Comparison of ENCODE assay signal across 9 cellular contexts in the genomic region with DNA sequence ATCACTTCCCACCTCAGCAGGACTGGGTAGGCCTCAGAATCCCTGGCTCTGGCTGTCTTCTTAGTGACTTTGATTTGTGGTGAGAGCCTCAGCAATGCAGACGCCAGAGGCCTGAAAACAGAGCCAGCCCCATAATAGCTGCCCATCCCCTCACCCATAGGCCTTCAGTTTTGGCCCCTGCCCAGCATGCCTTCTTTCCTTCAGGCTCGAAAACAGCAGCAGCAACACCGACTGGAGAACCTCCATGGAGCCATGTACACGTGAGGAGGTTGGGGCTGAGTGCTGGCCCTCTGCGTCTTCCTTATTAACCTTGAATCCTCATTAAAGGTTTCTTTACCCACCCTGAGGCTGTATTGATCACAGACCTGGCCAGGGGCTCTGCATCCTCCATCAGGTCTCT. TPM values are rescaled to one million over a fixed set of nuclear protein-coding genes. Genes with fewer than 3 reads are reported as not detected.
DNase-seq lines count a peak whose midpoint lies in the region; ATAC-seq, FAIRE-seq and TF ChIP-seq lines count a peak whose summit lies in the region.
"Had no signal": no experiment of that assay in that cellular context is flagged by ENCODE, and none has a peak within 500 bp of the region (broad histone marks: within the 10 kb centered on the region; RNA-seq: fewer than 3 reads in every experiment).

No MANE protein-coding gene starts in this region.

- no peak overlapping the region for H3K27ac Mint-ChIP-seq in activated T-cell treated with anti-CD3 and anti-CD28 coated beads, Interleukin-2, amount 50 U/mL, for 72 hours
- peak overlapping the region in 1 of 2 donors; percentile 57 for H3K27ac Mint-ChIP-seq in T-cell

- H3K4me2 ChIP-seq in endothelial cell of umbilical vein (ENCODE audit: insufficient read depth, low read length) (no peak overlapping the region), skeletal muscle satellite cell (ENCODE audit: low read length) (peak overlapping the region; percentile 92)

- H3K9ac ChIP-seq in endothelial cell of umbilical vein (replicated peaks; ENCODE audit: extremely low read depth, insufficient read depth, low read length) (no peak overlapping the region), skeletal muscle satellite cell (ENCODE audit: low read depth, low read length) (no peak overlapping the region)

- H3K27me3 ChIP-seq in endothelial cell of umbilical vein (ENCODE audit: control insufficient read depth in 2 of 2, insufficient read depth in 2 of 2, low read length in 2 of 2) (no peaks in the 10 kb centered on the region), skeletal muscle satellite cell (ENCODE audit: control insufficient read depth, insufficient read depth, low read length) (no peaks in the 10 kb centered on the region)

- POLR2A ChIA-PET in T-cell (lab: Charles Lee) = interaction anchor here (0.6 kb wide), 2 partner anchors 10 to 32 kb away, joined by 3 read pairs; no protein-coding TSS in a partner anchor
- POLR2A ChIA-PET in endothelial cell of umbilical vein (lab: Charles Lee) = no interaction called here

- H3K4me3 ChIP-seq in endothelial cell of umbilical vein (replicated peaks in 1 of 3; ENCODE audit: insufficient read depth in 1 of 3, low read depth in 1 of 3, low read length in 3 of 3) (no peak overlapping the region), skeletal muscle satellite cell (ENCODE audit: low read length) (peak overlapping the region; percentile 85)

- no peak for DNase-seq in activated T-cell treated with anti-CD3 and anti-CD28 coated beads, Interleukin-2, amount 50 U/mL, for 72 hours
- DNase-seq in activated T-cell treated with anti-CD3 and anti-CD28 coated beads for 4 hours (no peak), T-cell (no peak), endothelial cell of umbilical vein (ENCODE audit: low read depth, low spot score) (no peak), NCI-H1930 (lab: John Stamatoyannopoulos, UW) (no peak), putamen (ENCODE audit: low spot score) (no peak)
- DNase-seq: NCI-H2171 treated with DMSO at 0.1 percent for 48 hours had no signal

- no peaks in the 10 kb centered on the region for H3K27me3 Mint-ChIP-seq in activated T-cell treated with anti-CD3 and anti-CD28 coated beads, Interleukin-2, amount 50 U/mL, for 72 hours (ENCODE audit: low read depth)
- no peaks in the 10 kb centered on the region for H3K27me3 Mint-ChIP-seq in T-cell

- peaks cover 19% of the 10 kb centered on the region for H3K79me2 ChIP-seq in endothelial cell of umbilical vein (ENCODE audit: control insufficient read depth, insufficient read depth, low read length)

- intact Hi-C loops in endothelial cell of umbilical vein (cut with micrococcal nuclease) = no loop called here

- ATAC-seq in activated T-cell treated with anti-CD3 and anti-CD28 coated beads, Interleukin-2, amount 50 U/mL, for 72 hours (replicated peaks in 1 of 2) = no peak
- no peak for ATAC-seq in T-cell (replicated peaks in 1 of 4)
- no peak for ATAC-seq in GM19328 (IDR thresholded peaks at IDR 0.05; ENCODE audit: unreplicated experiment)

- no peak overlapping the region for H3K27ac ChIP-seq in endothelial cell of umbilical vein (ENCODE audit: insufficient read depth, low read depth, low read length)

- BruUV-seq in endothelial cell of umbilical vein (replicated peaks; lab: Mats Ljungman, UMichigan) = TSS peak; percentile 30

- CTCF ChIA-PET in T-cell (lab: Charles Lee) (interaction anchor here in 1 of 2 donors (1.6 kb wide), 1 partner anchor 39 kb away, joined by 3 read pairs; no protein-coding TSS in a partner anchor), endothelial cell of umbilical vein (lab: Charles Lee) (interaction anchor here (1.3 kb wide), 1 partner anchor 45 kb away, joined by 3 read pairs; no protein-coding TSS in a partner anchor)

- no peak overlapping the region for H2AFZ ChIP-seq in endothelial cell of umbilical vein (ENCODE audit: low read depth, low read length)

- TF ChIP-seq POLR2A in endothelial cell of umbilical vein (IDR thresholded peaks at IDR 0.05; ENCODE audit: low read depth, low read length) = no peak

- peak overlapping the region; percentile 96 to 100 for H3K4me3 Mint-ChIP-seq in activated T-cell treated with anti-CD3 and anti-CD28 coated beads, Interleukin-2, amount 50 U/mL, for 72 hours
- peak overlapping the region; percentile 99 for H3K4me3 Mint-ChIP-seq in T-cell

- no peak for FAIRE-seq in endothelial cell of umbilical vein (lab: Jason Lieb, UNC)

- H3K36me3 Mint-ChIP-seq in activated T-cell treated with anti-CD3 and anti-CD28 coated beads, Interleukin-2, amount 50 U/mL, for 72 hours (ENCODE audit: insufficient read depth in 2 of 2) = peaks cover 2 to 6% of the 10 kb centered on the region in 2 donors
- H3K36me3 Mint-ChIP-seq in T-cell = peaks cover 3% of the 10 kb centered on the region

- H3K36me3 ChIP-seq in endothelial cell of umbilical vein (ENCODE audit: control insufficient read depth in 2 of 2, extremely low read depth in 1 of 2, insufficient read depth in 2 of 2, low read length in 2 of 2) (peaks cover 0 to 36% of the 10 kb centered on the region in 2 experiments), skeletal muscle satellite cell (ENCODE audit: insufficient read depth, low read length) (peaks cover 31% of the 10 kb centered on the region)

- peaks cover 43% of the 10 kb centered on the region for H3K4me1 Mint-ChIP-seq in activated T-cell treated with anti-CD3 and anti-CD28 coated beads, Interleukin-2, amount 50 U/mL, for 72 hours (ENCODE audit: low read depth)
- peaks cover 32 to 43% (median 41%) of the 10 kb centered on the region in 3 donors for H3K4me1 Mint-ChIP-seq in T-cell

- H4K20me1 ChIP-seq in endothelial cell of umbilical vein (replicated peaks; ENCODE audit: control insufficient read depth, extremely low read depth, insufficient read depth, low read length) = no peaks in the 10 kb centered on the region

- TF ChIP-seq CTCF in endothelial cell of umbilical vein (IDR thresholded peaks at IDR 0.05; ENCODE audit: extremely low read depth in 1 of 2, insufficient read depth in 1 of 2, low read depth in 1 of 2, low read length in 2 of 2) = no peak

- dilution Hi-C loops in endothelial cell of umbilical vein (cut with MboI; ENCODE audit: extremely low pct_ligation_motif_present, low sequenced_read_pairs) = no loop called here

- H3K9me1 ChIP-seq in endothelial cell of umbilical vein (replicated peaks; ENCODE audit: control insufficient read depth, extremely low read depth, insufficient read depth, low read length) = no peaks in the 10 kb centered on the region

- H3K4me1 ChIP-seq in endothelial cell of umbilical vein (ENCODE audit: control insufficient read depth, extremely low read depth, insufficient read depth, low read length) (peaks cover 22% of the 10 kb centered on the region), skeletal muscle satellite cell (ENCODE audit: control insufficient read depth, insufficient read depth, low read length) (peaks cover 24% of the 10 kb centered on the region)

- H3K9me3 Mint-ChIP-seq in activated T-cell treated with anti-CD3 and anti-CD28 coated beads, Interleukin-2, amount 50 U/mL, for 72 hours = no peaks in the 10 kb centered on the region
- H3K9me3 Mint-ChIP-seq in T-cell = no peaks in the 10 kb centered on the region

- H3K9me3 ChIP-seq in endothelial cell of umbilical vein (replicated peaks; ENCODE audit: control insufficient read depth, insufficient read depth, low read length) = no peaks in the 10 kb centered on the region
- H3K9me3 ChIP-seq in skeletal muscle satellite cell (replicated peaks; ENCODE audit: low read length) = no peaks in the 10 kb centered on the region

RNA-seq across cellular contexts. Expression of gene RNF181, which starts 1.7 kb away (rescaled TPM):
- 100 to 1,000 TPM; 114 to 129 TPM for total RNA-seq in activated T-cell treated with anti-CD3 and anti-CD28 coated beads, Interleukin-2, amount 50 U/mL, for 72 hours
- total RNA-seq in T-cell = 10 to 100 TPM; 49.9 to 74.6 (median 64.3) TPM
- 133 and 142 TPM in 2 replicates for total RNA-seq in endothelial cell of umbilical vein
- polyA plus RNA-seq in endothelial cell of umbilical vein = 629 and 643 TPM in 2 replicates
- 503 and 603 TPM in 2 replicates for polyA plus RNA-seq in endothelial cell of umbilical vein (2011; cell fraction: cytosol; rRNA removed)
- 227 and 271 TPM in 2 replicates for polyA plus RNA-seq in endothelial cell of umbilical vein (2011; cell fraction: nucleus; rRNA removed)
- polyA plus RNA-seq in endothelial cell of umbilical vein (2012) = 260 and 265 TPM in 2 replicates
- polyA minus RNA-seq in endothelial cell of umbilical vein = 205 and 256 TPM in 2 replicates
- polyA minus RNA-seq in endothelial cell of umbilical vein (2011; cell fraction: cytosol; rRNA and poly(A)+ RNA removed) = 27.7 TPM
- polyA minus RNA-seq in endothelial cell of umbilical vein (2011; cell fraction: nucleus; rRNA and poly(A)+ RNA removed) = 51.5 and 60.1 TPM in 2 replicates
- 172 and 235 TPM in 2 replicates for total RNA-seq in skeletal muscle satellite cell (2012; rRNA removed)

RNA-seq across cellular contexts. Expression of gene TMEM150A, which starts 5.3 kb away (rescaled TPM):
- 1 to 10 TPM; 3.5 to 4.1 TPM for total RNA-seq in activated T-cell treated with anti-CD3 and anti-CD28 coated beads, Interleukin-2, amount 50 U/mL, for 72 hours
- total RNA-seq in T-cell (10 to 100 TPM in 3 of 5 donors, 1 to 10 TPM in 2; 8.4 to 17.1 (median 16.2) TPM), endothelial cell of umbilical vein (14.6 and 17.7 TPM in 2 replicates)
- polyA plus RNA-seq in endothelial cell of umbilical vein = 35.7 and 44.9 TPM in 2 replicates
- polyA plus RNA-seq in endothelial cell of umbilical vein (2011; cell fraction: cytosol; rRNA removed) = 16.7 and 22.6 TPM in 2 replicates
- 33.1 and 43.4 TPM in 2 replicates for polyA plus RNA-seq in endothelial cell of umbilical vein (2011; cell fraction: nucleus; rRNA removed)
- polyA plus RNA-seq in endothelial cell of umbilical vein (2012) = 18.0 and 18.7 TPM in 2 replicates
- polyA minus RNA-seq in endothelial cell of umbilical vein = 19.8 and 22.4 TPM in 2 replicates
- 2.2 TPM for polyA minus RNA-seq in endothelial cell of umbilical vein (2011; cell fraction: cytosol; rRNA and poly(A)+ RNA removed)
- 7.1 and 9.5 TPM in 2 replicates for polyA minus RNA-seq in endothelial cell of umbilical vein (2011; cell fraction: nucleus; rRNA and poly(A)+ RNA removed)
- 9.6 and 10.6 TPM in 2 replicates for total RNA-seq in skeletal muscle satellite cell (2012; rRNA removed)

RNA-seq across cellular contexts. Expression of gene VAMP5, which starts 13.0 kb away (rescaled TPM):
- total RNA-seq in activated T-cell treated with anti-CD3 and anti-CD28 coated beads, Interleukin-2, amount 50 U/mL, for 72 hours = 10 to 100 TPM; 73.3 to 78.9 TPM
- total RNA-seq in T-cell (10 to 100 TPM; 25.0 to 40.1 (median 33.9) TPM), endothelial cell of umbilical vein (164 and 186 TPM in 2 replicates)
- 624 and 648 TPM in 2 replicates for polyA plus RNA-seq in endothelial cell of umbilical vein
- polyA plus RNA-seq in endothelial cell of umbilical vein (2011; cell fraction: cytosol; rRNA removed) = 398 and 453 TPM in 2 replicates
- polyA plus RNA-seq in endothelial cell of umbilical vein (2011; cell fraction: nucleus; rRNA removed) = 96.0 and 112 TPM in 2 replicates
- polyA plus RNA-seq in endothelial cell of umbilical vein (2012) = 305 and 367 TPM in 2 replicates
- polyA minus RNA-seq in endothelial cell of umbilical vein = 96.5 and 104 TPM in 2 replicates
- not detected for polyA minus RNA-seq in endothelial cell of umbilical vein (2011; cell fraction: cytosol; rRNA and poly(A)+ RNA removed)
- polyA minus RNA-seq in endothelial cell of umbilical vein (2011; cell fraction: nucleus; rRNA and poly(A)+ RNA removed) = 9.9 and 13.3 TPM in 2 replicates
- total RNA-seq in skeletal muscle satellite cell (2012; rRNA removed) = 10.6 and 38.0 TPM in 2 replicates

RNA-seq across cellular contexts. Expression of gene C2orf68, which starts 14.6 kb away (rescaled TPM):
- 10 to 100 TPM; 38.9 to 48.9 TPM for total RNA-seq in activated T-cell treated with anti-CD3 and anti-CD28 coated beads, Interleukin-2, amount 50 U/mL, for 72 hours
- total RNA-seq in T-cell (10 to 100 TPM; 45.3 to 77.9 (median 62.4) TPM), endothelial cell of umbilical vein (23.0 and 27.4 TPM in 2 replicates)
- polyA plus RNA-seq in endothelial cell of umbilical vein = 17.4 and 20.9 TPM in 2 replicates
- 13.1 TPM in 2 replicates for polyA plus RNA-seq in endothelial cell of umbilical vein (2011; cell fraction: cytosol; rRNA removed)
- 20.0 and 25.4 TPM in 2 replicates for polyA plus RNA-seq in endothelial cell of umbilical vein (2011; cell fraction: nucleus; rRNA removed)
- polyA plus RNA-seq in endothelial cell of umbilical vein (2012) = 13.4 and 16.3 TPM in 2 replicates
- 31.9 and 46.7 TPM in 2 replicates for polyA minus RNA-seq in endothelial cell of umbilical vein
- 27.0 TPM for polyA minus RNA-seq in endothelial cell of umbilical vein (2011; cell fraction: cytosol; rRNA and poly(A)+ RNA removed)
- polyA minus RNA-seq in endothelial cell of umbilical vein (2011; cell fraction: nucleus; rRNA and poly(A)+ RNA removed) = 15.5 and 20.8 TPM in 2 replicates
- 7.2 and 7.9 TPM in 2 replicates for total RNA-seq in skeletal muscle satellite cell (2012; rRNA removed)

RNA-seq across cellular contexts. Expression of gene USP39, which starts 18.7 kb away (rescaled TPM):
- total RNA-seq in activated T-cell treated with anti-CD3 and anti-CD28 coated beads, Interleukin-2, amount 50 U/mL, for 72 hours = 10 to 100 TPM; 64.1 to 79.7 TPM
- total RNA-seq in T-cell (10 to 100 TPM; 48.0 to 68.0 (median 62.1) TPM), endothelial cell of umbilical vein (58.3 and 64.5 TPM in 2 replicates)
- 57.8 TPM in 2 replicates for polyA plus RNA-seq in endothelial cell of umbilical vein
- polyA plus RNA-seq in endothelial cell of umbilical vein (2011; cell fraction: cytosol; rRNA removed) = 49.9 and 50.6 TPM in 2 replicates
- polyA plus RNA-seq in endothelial cell of umbilical vein (2011; cell fraction: nucleus; rRNA removed) = 72.2 and 74.4 TPM in 2 replicates
- 58.6 and 68.8 TPM in 2 replicates for polyA plus RNA-seq in endothelial cell of umbilical vein (2012)
- polyA minus RNA-seq in endothelial cell of umbilical vein = 81.3 and 84.2 TPM in 2 replicates
- polyA minus RNA-seq in endothelial cell of umbilical vein (2011; cell fraction: cytosol; rRNA and poly(A)+ RNA removed) = 42.1 TPM
- 37.6 and 48.6 TPM in 2 replicates for polyA minus RNA-seq in endothelial cell of umbilical vein (2011; cell fraction: nucleus; rRNA and poly(A)+ RNA removed)
- total RNA-seq in skeletal muscle satellite cell (2012; rRNA removed) = 33.7 and 34.1 TPM in 2 replicates
